In the genomic region with DNA sequence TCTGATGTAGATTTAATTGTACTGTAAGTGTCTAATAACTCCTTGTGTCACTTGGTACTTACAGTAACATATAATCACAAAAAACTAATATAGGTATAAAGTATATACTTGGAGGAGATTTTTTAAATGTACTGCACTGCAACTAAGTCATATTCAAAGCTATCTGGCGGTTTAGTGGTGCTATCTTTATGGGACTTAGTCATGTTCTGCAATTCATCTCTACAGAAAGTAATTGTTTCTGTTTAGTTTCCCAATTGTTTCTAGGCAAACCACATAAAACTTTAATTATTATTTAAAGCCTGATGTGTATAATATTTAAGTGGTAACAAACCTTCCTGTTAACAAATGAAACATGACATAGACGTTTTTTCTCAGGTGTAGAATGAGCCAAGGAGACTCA, we compare ENCODE assay signal across 25 cellular contexts.
"Had no signal": no experiment of that assay in that cellular context is flagged by ENCODE, and none has a peak within 500 bp of the region (broad histone marks: within the 10 kb centered on the region; RNA-seq: fewer than 3 reads in every experiment).

No MANE protein-coding gene starts in this region.

- ATAC-seq: activated CD4-positive, CD25-positive, alpha-beta regulatory T cell treated with anti-CD3 and anti-CD28 coated beads, Interleukin-2, amount 50 U/mL, for 24 hours; foreskin keratinocyte; right lobe of liver; stimulated activated memory B cell treated with anti-CD40 and anti-IgM and Interleukin-4, amounts not matched to agents 10 μg/mL and 1 μg/mL and 100 μg/mL, for 72 hours had no signal

- H3K27ac Mint-ChIP-seq: activated naive CD4-positive, alpha-beta T cell treated with anti-CD3 and anti-CD28 coated beads, Interleukin-2, amount 10 ng/mL, durations not matched to agents 7 days and 5 days; brain; nephron; stimulated activated memory B cell treated with anti-CD40 and anti-IgM and Interleukin-4, amounts not matched to agents 10 μg/mL and 1 μg/mL and 100 μg/mL, for 72 hours; T-helper 1 cell treated with Interleukin-12 subunit alpha and Interleukin-12 subunit beta and Interleukin-4 antibody, amounts not matched to agents 30 μg/mL and 1 μg/mL, for 36 hours had no signal

- H3K9me3 ChIP-seq: right lobe of liver, uterus had no signal

- H3K36me3 ChIP-seq: uterus had no signal

- H3K27me3 ChIP-seq: foreskin keratinocyte, right lobe of liver, uterus had no signal

- H3K4me3 Mint-ChIP-seq: activated naive CD4-positive, alpha-beta T cell treated with anti-CD3 and anti-CD28 coated beads, Interleukin-2, amount 10 ng/mL, durations not matched to agents 7 days and 5 days; brain; nephron; stimulated activated memory B cell treated with anti-CD40 and anti-IgM and Interleukin-4, amounts not matched to agents 10 μg/mL and 1 μg/mL and 100 μg/mL, for 72 hours; T-helper 1 cell treated with Interleukin-12 subunit alpha and Interleukin-12 subunit beta and Interleukin-4 antibody, amounts not matched to agents 30 μg/mL and 1 μg/mL, for 36 hours had no signal

- DNase-seq: activated CD4-positive, alpha-beta T cell treated with anti-CD3 and anti-CD28 coated beads, Interleukin-2, amount 50 U/mL, for 1 hour; activated CD8-positive, alpha-beta memory T cell treated with anti-CD3 and anti-CD28 coated beads for 24 hours; activated CD8-positive, alpha-beta memory T cell treated with anti-CD3 and anti-CD28 coated beads, Interleukin-2, amount 50 U/mL, for 4 hours; activated effector memory CD4-positive, alpha-beta T cell treated with anti-CD3 and anti-CD28 coated beads, Interleukin-2, amount 50 U/mL, for 16 hours; activated naive CD4-positive, alpha-beta T cell treated with anti-CD3 and anti-CD28 coated beads, Interleukin-2, amount 10 ng/mL, durations not matched to agents 7 days and 5 days; aorta; caudate nucleus; dermis blood vessel endothelial cell; effector CD8-positive, alpha-beta T cell; erythroblast; foreskin keratinocyte; glutamatergic neuron; hypothalamus; nucleus accumbens; posterior cingulate gyrus; right lobe of liver; stimulated activated CD4-positive, alpha-beta T cell treated with anti-CD3 and anti-CD28 coated beads, Interleukin-15, amount 100 ng/mL, for 24 hours; trophoblast cell; uterus had no signal

- H3K9me3 Mint-ChIP-seq: activated naive CD4-positive, alpha-beta T cell treated with anti-CD3 and anti-CD28 coated beads, Interleukin-2, amount 10 ng/mL, durations not matched to agents 7 days and 5 days; nephron; stimulated activated memory B cell treated with anti-CD40 and anti-IgM and Interleukin-4, amounts not matched to agents 10 μg/mL and 1 μg/mL and 100 μg/mL, for 72 hours; T-helper 1 cell treated with Interleukin-12 subunit alpha and Interleukin-12 subunit beta and Interleukin-4 antibody, amounts not matched to agents 30 μg/mL and 1 μg/mL, for 36 hours had no signal

- H3K4me3 ChIP-seq: right lobe of liver, skin epidermis, uterus had no signal

- H3K27me3 Mint-ChIP-seq: activated naive CD4-positive, alpha-beta T cell treated with anti-CD3 and anti-CD28 coated beads, Interleukin-2, amount 10 ng/mL, durations not matched to agents 7 days and 5 days; brain; stimulated activated memory B cell treated with anti-CD40 and anti-IgM and Interleukin-4, amounts not matched to agents 10 μg/mL and 1 μg/mL and 100 μg/mL, for 72 hours had no signal

- H3K27ac ChIP-seq: foreskin keratinocyte, right lobe of liver, skin epidermis, uterus had no signal
